Comparison of ENCODE assay signal across 1 cellular context in genomic region chr10:111107023-111107422, GRCh38.
TF ChIP-seq lines count a peak whose summit lies in the region.

No MANE protein-coding gene starts in this region.

TF ChIP-seq in H1, 55 proteins besides CTCF, POLR2A, EP300 and RAD21 (continued from another document):
- TF ChIP-seq SIX5 (IDR thresholded peaks at IDR 0.05; ENCODE audit: low read depth, low read length) (no peak), CBX8 (IDR thresholded peaks at IDR 0.05; ENCODE audit: borderline replicate concordance, low read depth, low read length) (no peak), E2F6 (IDR thresholded peaks at IDR 0.05) (no peak), KDM4A (IDR thresholded peaks at IDR 0.05; ENCODE audit: low read depth, low read length, severe bottlenecking) (no peak), HDAC2 (IDR thresholded peaks at IDR 0.05; ENCODE audit: borderline replicate concordance in 1 of 2, low read depth in 2 of 2, low read length in 2 of 2) (no peak), TAF7 (optimal IDR thresholded peaks at IDR 0.05; ENCODE audit: borderline replicate concordance, low read depth, low read length) (no peak), ZNF274 (IDR thresholded peaks at IDR 0.05; ENCODE audit: borderline replicate concordance, extremely low read depth, low read length) (no peak), CEBPB (IDR thresholded peaks at IDR 0.05; ENCODE audit: low read depth, low read length) (no peak), EZH2 (IDR thresholded peaks at IDR 0.05; ENCODE audit: low read depth, low read length, severe bottlenecking) (no peak)
TF ChIP-seq in H1: peak in this region for 0.
